ENCODE assay signal across 1 cellular context in genomic region chr11:118907051-118907748, GRCh38.
TF ChIP-seq lines count a peak whose summit lies in the region.

No MANE protein-coding gene starts in this region.

TF ChIP-seq in SK-N-SH, 30 proteins besides CTCF, POLR2A, EP300 and RAD21 (continued from another document):
- TF ChIP-seq SIN3A (IDR thresholded peaks at IDR 0.05; ENCODE audit: borderline replicate concordance, low read depth, low read length) (0 out of 2 replicates have a peak, but pooled peaks have one; percentile 33), MEF2A (IDR thresholded peaks at IDR 0.05; ENCODE audit: borderline replicate concordance, low read depth) (no peak), SMC3 (IDR thresholded peaks at IDR 0.05; ENCODE audit: low read depth, low read length) (peak; percentile 95), PBX3 (IDR thresholded peaks at IDR 0.05) (no peak), POLR2AphosphoS5 (IDR thresholded peaks at IDR 0.05; ENCODE audit: low read depth, low read length) (peak; percentile 19; the same call in 1 of the 2 replicates), FOXM1 (IDR thresholded peaks at IDR 0.05; ENCODE audit: low read depth) (no peak), RXRA (IDR thresholded peaks at IDR 0.05; ENCODE audit: borderline replicate concordance, low read depth) (no peak), MAX (IDR thresholded peaks at IDR 0.05; ENCODE audit: low read depth) (no peak), MXI1 (IDR thresholded peaks at IDR 0.05; ENCODE audit: low read depth, low read length) (peak; percentile 45), FOSL2 (IDR thresholded peaks at IDR 0.05; ENCODE audit: borderline replicate concordance, low read depth) (no peak)
